Comparison of ENCODE assay signal across 14 cellular contexts in the genomic region with DNA sequence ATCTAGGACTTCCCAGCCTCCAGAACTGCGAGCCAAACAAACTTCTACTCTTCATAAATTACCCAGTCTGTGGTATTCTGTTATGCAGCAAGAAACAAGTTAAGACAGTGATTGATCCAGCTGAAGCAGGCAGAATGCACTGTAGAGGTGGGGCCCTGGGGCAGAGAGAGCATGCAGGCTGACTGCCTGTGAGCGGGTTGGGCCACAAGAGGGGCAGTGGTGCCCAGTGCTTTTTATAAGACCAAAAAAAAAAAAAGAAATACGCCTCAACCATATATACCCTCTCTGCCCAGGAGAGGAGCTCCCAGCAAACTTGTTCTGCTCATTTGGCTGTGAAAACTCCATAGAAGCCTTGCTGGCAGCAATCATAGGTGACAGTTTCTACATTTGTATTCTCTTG.
DNase-seq lines count a peak whose midpoint lies in the region; ATAC-seq and TF ChIP-seq lines count a peak whose summit lies in the region.
"Had no signal": no experiment of that assay in that cellular context is flagged by ENCODE, and none has a peak within 500 bp of the region (broad histone marks: within the 10 kb centered on the region; RNA-seq: fewer than 3 reads in every experiment).

No MANE protein-coding gene starts in this region.

- H3K4me3 Mint-ChIP-seq in effector memory CD8-positive, alpha-beta T cell, result no peak overlapping the region
- H3K4me3 Mint-ChIP-seq: activated naive CD8-positive, alpha-beta T cell treated with anti-CD3 and anti-CD28 coated beads for 36 hours had no signal

- intact Hi-C loops in esophagus muscularis mucosa (cut with DNase I) (no loop called here), tibial artery (cut with DNase I; ENCODE audit: low total_unique reads) (no loop called here), colonic mucosa (cut with DNase I) (no loop called here)

- H3K27ac Mint-ChIP-seq in effector memory CD8-positive, alpha-beta T cell, result no peak overlapping the region
- H3K27ac Mint-ChIP-seq: activated naive CD8-positive, alpha-beta T cell treated with anti-CD3 and anti-CD28 coated beads for 36 hours had no signal

- H3K27me3 Mint-ChIP-seq in effector memory CD8-positive, alpha-beta T cell, result peaks cover 24 to 37% of the 10 kb centered on the region in 2 donors

- TF ChIP-seq CTCF in VCaP (conservative IDR thresholded peaks at IDR 0.05), result 0 out of 2 replicates have a peak, but pooled peaks have one; percentile 13
- TF ChIP-seq CTCF in esophagus muscularis mucosa (IDR thresholded peaks at IDR 0.05), result peak in 1 of 3 experiments; percentile 28
- peak in 1 of 2 experiments; percentile 8 for TF ChIP-seq CTCF in tibial artery (IDR thresholded peaks at IDR 0.05)
- no peak for TF ChIP-seq CTCF in colonic mucosa (IDR thresholded peaks at IDR 0.05)

- H3K4me3 ChIP-seq in esophagus muscularis mucosa (no peak overlapping the region), tibial artery (no peak overlapping the region), colonic mucosa (no peak overlapping the region)

- H3K36me3 ChIP-seq in esophagus muscularis mucosa, result peaks cover 0 to 13% (median 0%) of the 10 kb centered on the region in 4 donors
- peaks cover 0 to 29% (median 14%) of the 10 kb centered on the region in 3 donors for H3K36me3 ChIP-seq in tibial artery
- no peaks in the 10 kb centered on the region for H3K36me3 ChIP-seq in colonic mucosa
- H3K36me3 ChIP-seq: BE2C had no signal

- H3K9me3 Mint-ChIP-seq in effector memory CD8-positive, alpha-beta T cell, result no peaks in the 10 kb centered on the region
- H3K9me3 Mint-ChIP-seq: activated naive CD8-positive, alpha-beta T cell treated with anti-CD3 and anti-CD28 coated beads for 36 hours had no signal

- H3K27me3 ChIP-seq in esophagus muscularis mucosa (no peaks in the 10 kb centered on the region), tibial artery (no peaks in the 10 kb centered on the region), colonic mucosa (no peaks in the 10 kb centered on the region)
- H3K27me3 ChIP-seq: BE2C had no signal

- H3K27ac ChIP-seq in VCaP, result no peak overlapping the region
- H3K27ac ChIP-seq in esophagus muscularis mucosa (replicated peaks in 1 of 4), result peak overlapping the region; percentile 85 to 97 (median 94)
- H3K27ac ChIP-seq in tibial artery, result peak overlapping the region; percentile 80 to 91
- H3K27ac ChIP-seq in colonic mucosa, result no peak overlapping the region

- no peak for TF ChIP-seq EP300 in esophagus muscularis mucosa (IDR thresholded peaks at IDR 0.05)

- peak; percentile 14 for ATAC-seq in left lobe of liver
- no peak for ATAC-seq in effector memory CD8-positive, alpha-beta T cell (replicated peaks)

- H3K9me3 ChIP-seq in esophagus muscularis mucosa (no peaks in the 10 kb centered on the region), tibial artery (no peaks in the 10 kb centered on the region), colonic mucosa (no peaks in the 10 kb centered on the region)
- H3K9me3 ChIP-seq: BE2C had no signal

- H3K9ac ChIP-seq in colonic mucosa (ENCODE audit: low read depth in 2 of 2, low read length in 2 of 2), result no peak overlapping the region

- H3K36me3 Mint-ChIP-seq in effector memory CD8-positive, alpha-beta T cell (ENCODE audit: insufficient read depth), result no peaks in the 10 kb centered on the region
- H3K36me3 Mint-ChIP-seq: activated naive CD8-positive, alpha-beta T cell treated with anti-CD3 and anti-CD28 coated beads for 36 hours had no signal

- DNase-seq in esophagus muscularis mucosa (ENCODE audit: extremely low spot score) (no peak), left lobe of liver (ENCODE audit: low spot score) (no peak), tibial artery (no peak), NCI-H446 treated with DMSO at 0.1 percent for 48 hours (lab: John Stamatoyannopoulos, UW) (no peak), colonic mucosa (no peak)
- no peak for DNase-seq in effector memory CD8-positive, alpha-beta T cell
- DNase-seq: activated naive CD8-positive, alpha-beta T cell treated with anti-CD3 and anti-CD28 coated beads for 36 hours; activated T-cell treated with anti-CD3 and anti-CD28 coated beads for 4 hours; BE2C; central memory CD4-positive, alpha-beta T cell; KBM-7; NCI-H1105 treated with DMSO at 0.1 percent for 48 hours; T-helper 2 cell had no signal

- H3K4me1 ChIP-seq in esophagus muscularis mucosa (peaks cover 40 to 100% (median 99%) of the 10 kb centered on the region in 4 donors), tibial artery (peaks cover 0 to 100% (median 60%) of the 10 kb centered on the region in 4 donors), colonic mucosa (no peaks in the 10 kb centered on the region)
- H3K4me1 ChIP-seq: BE2C had no signal

- WGBS in esophagus muscularis mucosa, result 61% methylated on average over 3 of the region's 3 CpGs

- TF ChIP-seq POLR2A in esophagus muscularis mucosa (IDR thresholded peaks at IDR 0.05; ENCODE audit: low read depth), result no peak

- no peaks in the 10 kb centered on the region for H3K4me1 Mint-ChIP-seq in effector memory CD8-positive, alpha-beta T cell (ENCODE audit: low read depth in 2 of 2)
- H3K4me1 Mint-ChIP-seq: activated naive CD8-positive, alpha-beta T cell treated with anti-CD3 and anti-CD28 coated beads for 36 hours had no signal

Comparison
In these comparisons a context has a peak if more than half of its experiments do, and no peak if none do; other contexts are left out.
1. H3K27ac ChIP-seq: peak in esophagus muscularis mucosa (4 of 4) and tibial artery (2 of 2); none in VCaP (single experiment) and colonic mucosa (single experiment).